8 cellular contexts compared by ENCODE assay signal in the genomic region with DNA sequence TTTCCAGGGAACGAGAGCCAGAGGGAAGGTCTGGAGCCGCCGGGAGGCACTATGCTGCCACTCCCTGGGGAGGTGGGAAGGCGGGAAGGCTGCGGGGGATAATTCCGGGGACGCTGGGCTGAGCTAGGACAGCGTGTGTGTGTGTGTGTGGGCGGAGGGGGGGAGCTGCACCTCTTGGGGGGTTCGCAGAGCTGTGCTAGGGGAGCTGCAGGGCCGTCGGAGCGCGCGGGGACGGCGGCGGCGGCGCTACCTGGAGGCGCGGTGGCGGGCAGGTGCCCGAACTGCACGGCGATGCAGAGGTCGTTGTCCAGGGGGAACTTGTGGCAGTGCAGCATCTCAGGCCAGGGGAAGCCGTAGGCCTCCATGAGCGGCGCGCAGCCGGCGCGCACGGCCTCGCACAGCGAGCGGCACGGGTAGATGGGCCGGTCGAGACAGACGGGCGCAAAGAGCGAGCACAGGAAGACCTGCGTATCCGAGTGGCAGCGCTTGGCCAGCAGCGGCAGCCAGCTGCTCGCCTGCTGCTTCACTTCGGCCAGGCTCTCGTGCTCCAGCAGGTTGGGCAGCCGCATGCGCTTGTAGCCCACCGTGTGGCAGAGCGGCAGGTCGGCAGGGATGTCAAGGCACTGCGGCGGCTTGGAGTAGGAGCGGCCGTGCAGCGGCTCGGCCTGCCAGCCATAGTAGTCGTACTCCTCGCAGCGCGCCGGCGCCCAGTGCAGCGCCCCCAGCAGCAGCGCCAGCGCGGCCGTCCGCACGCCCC. TPM values are rescaled to one million over a fixed set of nuclear protein-coding genes. Genes with fewer than 3 reads are reported as not detected.
DNase-seq lines count a peak whose midpoint lies in the region; ATAC-seq and TF ChIP-seq lines count a peak whose summit lies in the region.

No MANE protein-coding gene starts in this region.

- H3K4me1 ChIP-seq in psoas muscle: peaks cover 4% of the 10 kb centered on the region

- H3K36me3 ChIP-seq in psoas muscle (ENCODE audit: insufficient read depth in 1 of 2, low read depth in 1 of 2): no peaks in the 10 kb centered on the region

- no peak for TF ChIP-seq CTCF in fibroblast of mammary gland (conservative IDR thresholded peaks at IDR 0.05; ENCODE audit: control insufficient read depth, insufficient read depth, low read depth, low read length)
- TF ChIP-seq CTCF in psoas muscle (IDR thresholded peaks at IDR 0.05): no peak

- peak; percentile 43 for DNase-seq in NCI-H510A (lab: John Stamatoyannopoulos, UW)
- DNase-seq in NCI-H510A treated with DMSO at 0.1 percent for 48 hours (lab: John Stamatoyannopoulos, UW): no peak
- DNase-seq in RPMI8226: peak; percentile 13
- DNase-seq in fibroblast of mammary gland (ENCODE audit: low read depth): peak; percentile 10
- DNase-seq in psoas muscle: no peak
- DNase-seq in occipital lobe (lab: John Stamatoyannopoulos, UW): no peak

- intact Hi-C loops in psoas muscle (cut with DNase I): loop anchor here in 1 of 2 donors (10.0 kb wide), 1 partner anchor 254 kb away; no protein-coding TSS in a partner anchor

- H3K27ac ChIP-seq in psoas muscle: no peak overlapping the region

- WGBS in psoas muscle, 3 donors: 0 to 1% (median 1%) methylated on average over 46 to 75 of the region's 75 CpGs

- H3K4me3 ChIP-seq in fibroblast of mammary gland (ENCODE audit: control insufficient read depth, low read depth, low read length): no peak overlapping the region
- peak overlapping the region; percentile 54 for H3K4me3 ChIP-seq in psoas muscle

- H3K9me3 ChIP-seq in psoas muscle: no peaks in the 10 kb centered on the region

- ATAC-seq in psoas muscle (peak in 3 of 4 donors; percentile 34 to 63 (median 58)), GM19035 (IDR thresholded peaks at IDR 0.05; ENCODE audit: unreplicated experiment) (no peak), GM19467 (IDR thresholded peaks at IDR 0.05; ENCODE audit: unreplicated experiment) (no peak)

- peaks cover 0 to 45% (median 16%) of the 10 kb centered on the region in 3 donors for H3K27me3 ChIP-seq in psoas muscle (ENCODE audit: insufficient read depth in 3 of 3, low read length in 2 of 3)

RNA-seq across cellular contexts. Expression of gene SFRP5, which starts 0.6 kb away (rescaled TPM):
- total RNA-seq in psoas muscle (under 1 TPM in 2 of 4 donors, not detected in 2; 0.16 to 0.30 TPM), occipital lobe (0.62 TPM)
- polyA plus RNA-seq in psoas muscle: under 1 TPM; 0.47 to 0.73 (median 0.69) TPM

RNA-seq across cellular contexts. Expression of gene ZFYVE27, which starts 34.3 kb away (rescaled TPM):
- total RNA-seq in psoas muscle (10 to 100 TPM in 3 of 4 donors, 1 to 10 TPM in 1; 9.8 to 15.1 (median 12.1) TPM), occipital lobe (49.0 TPM)
- polyA plus RNA-seq in psoas muscle: 10 to 100 TPM in 2 of 3 donors, 1 to 10 TPM in 1; 8.3 to 20.1 (median 14.9) TPM

RNA-seq across cellular contexts. Expression of gene MARVELD1, which starts 57.7 kb away (rescaled TPM):
- total RNA-seq in psoas muscle (1 to 10 TPM; 2.4 to 5.7 (median 3.3) TPM), occipital lobe (3.4 TPM)
- polyA plus RNA-seq in psoas muscle: 10 to 100 TPM in 1 of 3 donors, 1 to 10 TPM in 2; 2.2 to 10.4 (median 2.9) TPM

Comparison
In these comparisons a context has a peak if more than half of its experiments do, and no peak if none do; other contexts are left out.
1. DNase-seq: peak in NCI-H510A (single experiment), RPMI8226 (single experiment) and fibroblast of mammary gland (single experiment); none in NCI-H510A treated with DMSO at 0.1 percent for 48 hours (single experiment), psoas muscle (0 of 2) and occipital lobe (single experiment).
2. ATAC-seq: peak in psoas muscle (3 of 4); none in GM19035 (single experiment) and GM19467 (single experiment).